In the genomic region with DNA sequence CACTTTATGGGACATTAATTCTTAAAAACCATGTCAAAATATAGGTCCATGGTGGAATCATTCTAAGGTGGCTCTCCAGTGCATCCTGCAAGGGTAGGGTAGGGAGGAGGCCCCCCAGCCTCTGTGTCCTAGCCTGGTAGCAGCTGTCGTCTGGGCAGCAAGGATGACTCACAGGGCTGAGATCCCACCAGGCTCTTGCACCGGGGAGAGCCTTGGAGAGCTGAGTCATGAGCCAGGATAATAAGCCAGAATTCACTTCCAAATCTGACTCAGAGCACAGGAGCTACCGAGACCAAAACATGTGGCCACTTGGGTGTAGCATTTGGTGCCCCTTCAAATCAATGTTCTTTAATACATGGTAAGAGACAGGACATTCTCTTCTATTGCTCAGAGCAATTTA, we compare ENCODE assay signal across 11 cellular contexts.
DNase-seq lines count a peak whose midpoint lies in the region; ATAC-seq, FAIRE-seq and TF ChIP-seq lines count a peak whose summit lies in the region.
"Had no signal": no experiment of that assay in that cellular context is flagged by ENCODE, and none has a peak within 500 bp of the region (broad histone marks: within the 10 kb centered on the region; RNA-seq: fewer than 3 reads in every experiment).

No MANE protein-coding gene starts in this region.

- no peak for FAIRE-seq in GM19239 (lab: Jason Lieb, UNC)

- peaks cover 40% of the 10 kb centered on the region for H3K9me3 Mint-ChIP-seq in HFFc6

- ATAC-seq in SK-N-SH treated with all-trans-retinoic acid at 6 μM for 48 hours (peak; percentile 92), GM18867 (IDR thresholded peaks at IDR 0.05; ENCODE audit: unreplicated experiment) (no peak)
- ATAC-seq: left lobe of liver had no signal

- no peak for TF ChIP-seq CTCF in HFFc6 (IDR thresholded peaks at IDR 0.05)

- H3K36me3 Mint-ChIP-seq in HFFc6 (ENCODE audit: low read depth): no peaks in the 10 kb centered on the region

- H3K27me3 Mint-ChIP-seq in HFFc6 (ENCODE audit: insufficient read depth): no peaks in the 10 kb centered on the region

- intact Hi-C loops in cardiac septum (cut with DNase I) (no loop called here), posterior cingulate gyrus (cut with DNase I) (no loop called here)

- no peaks in the 10 kb centered on the region for H3K4me1 Mint-ChIP-seq in HFFc6 (ENCODE audit: low read depth)

- H3K4me3 Mint-ChIP-seq in HFFc6: no peak overlapping the region

- DNase-seq in Daoy (ENCODE audit: low read depth): peak; percentile 69
- DNase-seq in cardiac septum (ENCODE audit: low spot score): peak; percentile 78
- DNase-seq in posterior cingulate gyrus: peak in 8 of 10 donors; percentile 5 to 86 (median 40)
- no peak for DNase-seq in GM19239 (ENCODE audit: insufficient read length, low spot score)
- DNase-seq in HFFc6: no peak
- DNase-seq in activated CD4-positive, alpha-beta T cell treated with anti-CD3 and anti-CD28 coated beads, Interleukin-2, amount 50 U/mL, for 4 hours: no peak
- DNase-seq: DMS153, NCI-H2081 treated with DMSO at 0.1 percent for 48 hours had no signal

- no peak overlapping the region for H3K27ac Mint-ChIP-seq in HFFc6

TF ChIP-seq in SK-N-SH treated with all-trans-retinoic acid at 6 μM for 48 hours, 23 proteins besides CTCF, POLR2A, EP300 and RAD21:
- no peak for TF ChIP-seq ZNF8 (CRISPR knock-in tag; IDR thresholded peaks at IDR 0.05)
- TF ChIP-seq, protein P1, sequence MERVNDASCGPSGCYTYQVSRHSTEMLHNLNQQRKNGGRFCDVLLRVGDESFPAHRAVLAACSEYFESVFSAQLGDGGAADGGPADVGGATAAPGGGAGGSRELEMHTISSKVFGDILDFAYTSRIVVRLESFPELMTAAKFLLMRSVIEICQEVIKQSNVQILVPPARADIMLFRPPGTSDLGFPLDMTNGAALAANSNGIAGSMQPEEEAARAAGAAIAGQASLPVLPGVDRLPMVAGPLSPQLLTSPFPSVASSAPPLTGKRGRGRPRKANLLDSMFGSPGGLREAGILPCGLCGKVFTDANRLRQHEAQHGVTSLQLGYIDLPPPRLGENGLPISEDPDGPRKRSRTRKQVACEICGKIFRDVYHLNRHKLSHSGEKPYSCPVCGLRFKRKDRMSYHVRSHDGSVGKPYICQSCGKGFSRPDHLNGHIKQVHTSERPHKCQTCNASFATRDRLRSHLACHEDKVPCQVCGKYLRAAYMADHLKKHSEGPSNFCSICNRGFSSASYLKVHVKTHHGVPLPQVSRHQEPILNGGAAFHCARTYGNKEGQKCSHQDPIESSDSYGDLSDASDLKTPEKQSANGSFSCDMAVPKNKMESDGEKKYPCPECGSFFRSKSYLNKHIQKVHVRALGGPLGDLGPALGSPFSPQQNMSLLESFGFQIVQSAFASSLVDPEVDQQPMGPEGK (CRISPR knock-in tag; IDR thresholded peaks at IDR 0.05; ENCODE audit: borderline replicate concordance): peak; percentile 90; the same call in 1 of the 2 replicates

Comparison
In these comparisons a context has a peak if more than half of its experiments do, and no peak if none do; other contexts are left out.
1. DNase-seq: peak in Daoy (single experiment), cardiac septum (single experiment) and posterior cingulate gyrus (8 of 10); none in GM19239 (single experiment), HFFc6 (single experiment) and activated CD4-positive, alpha-beta T cell treated with anti-CD3 and anti-CD28 coated beads, Interleukin-2, amount 50 U/mL, for 4 hours (0 of 2).